ENCODE assay signal across 8 cellular contexts in genomic region chr2:107936427-107937359, GRCh38. TPM values are rescaled to one million over a fixed set of nuclear protein-coding genes. Genes with fewer than 3 reads are reported as not detected.
A peak's percentile ranks its signal among the peaks of the same experiment; 100 is the strongest.
DNase-seq lines count a peak whose midpoint lies in the region; ATAC-seq, FAIRE-seq and TF ChIP-seq lines count a peak whose summit lies in the region.

No MANE protein-coding gene starts in this region.

- no peaks in the 10 kb centered on the region for H3K9me3 Mint-ChIP-seq in activated CD4-positive, alpha-beta T cell treated with anti-CD3 and anti-CD28 coated beads for 36 hours (ENCODE audit: low read depth)

- H3K4me1 Mint-ChIP-seq in activated CD4-positive, alpha-beta T cell treated with anti-CD3 and anti-CD28 coated beads for 36 hours = no peaks in the 10 kb centered on the region

- peak; percentile 64 for TF ChIP-seq CTCF in epithelial cell of proximal tubule (conservative IDR thresholded peaks at IDR 0.05; ENCODE audit: low read depth, low read length)

- H3K27me3 Mint-ChIP-seq in activated CD4-positive, alpha-beta T cell treated with anti-CD3 and anti-CD28 coated beads for 36 hours = peaks cover 2% of the 10 kb centered on the region

- peak; percentile 34 for DNase-seq in activated CD4-positive, alpha-beta T cell treated with anti-CD3 and anti-CD28 coated beads for 36 hours
- DNase-seq in activated CD4-positive, alpha-beta T cell treated with anti-CD3 and anti-CD28 coated beads, Interleukin-2, amount 50 U/mL, for 4 hours = no peak
- DNase-seq in NCI-H345 treated with DMSO at 0.1 percent for 48 hours (lab: John Stamatoyannopoulos, UW; ENCODE audit: unreplicated experiment) = peak; percentile 29
- no peak for DNase-seq in epithelial cell of proximal tubule (ENCODE audit: low read depth)
- DNase-seq in stimulated activated CD8-positive, alpha-beta memory T cell treated with anti-CD3 and anti-CD28 coated beads, Interleukin-4, amount 100 ng/mL, for 48 hours = peak; percentile 29
- DNase-seq in COLO668 (lab: John Stamatoyannopoulos, UW; ENCODE audit: unreplicated experiment) = no peak
- DNase-seq in GM12891 (ENCODE audit: insufficient read length, low spot score) = no peak

- no peak for FAIRE-seq in GM12891 (lab: Jason Lieb, UNC)

- POLR2A ChIA-PET in activated CD4-positive, alpha-beta T cell treated with anti-CD3 and anti-CD28 coated beads for 36 hours (lab: Charles Lee) = no interaction called here

- CTCF ChIA-PET in activated CD4-positive, alpha-beta T cell treated with anti-CD3 and anti-CD28 coated beads for 36 hours (lab: Charles Lee) = interaction anchor here (0.7 to 1.1 kb wide), 5 partner anchors 233 to 648 kb away, joined by 3 to 4 read pairs (median 3); no protein-coding TSS in a partner anchor

- H3K4me3 ChIP-seq in epithelial cell of proximal tubule (ENCODE audit: low read depth, low read length) = no peak overlapping the region

- no peak for ATAC-seq in activated CD4-positive, alpha-beta T cell treated with anti-CD3 and anti-CD28 coated beads for 36 hours
- no peak for ATAC-seq in HG02938 (IDR thresholded peaks at IDR 0.05; ENCODE audit: unreplicated experiment)

- no peak overlapping the region for H3K27ac Mint-ChIP-seq in activated CD4-positive, alpha-beta T cell treated with anti-CD3 and anti-CD28 coated beads for 36 hours

- H3K4me3 Mint-ChIP-seq in activated CD4-positive, alpha-beta T cell treated with anti-CD3 and anti-CD28 coated beads for 36 hours = no peak overlapping the region

- intact Hi-C loops in activated CD4-positive, alpha-beta T cell treated with anti-CD3 and anti-CD28 coated beads for 36 hours (cut with DNase I, micrococcal nuclease) = loop anchor here in 1 of 2 experiments (1.0 to 5.0 kb wide), 3 partner anchors 246 to 1051 kb away; partner anchors contain the start of gene EDAR

- no peak for TF ChIP-seq POLR2A in GM12891 (IDR thresholded peaks at IDR 0.05; ENCODE audit: low read depth, low read length)

- H3K36me3 Mint-ChIP-seq in activated CD4-positive, alpha-beta T cell treated with anti-CD3 and anti-CD28 coated beads for 36 hours (ENCODE audit: low read depth) = no peaks in the 10 kb centered on the region

TF ChIP-seq in GM12891, 5 proteins besides CTCF, POLR2A, EP300 and RAD21:
- TF ChIP-seq POU2F2 (IDR thresholded peaks at IDR 0.05; ENCODE audit: low read depth, low read length) (no peak), POLR2AphosphoS5 (IDR thresholded peaks at IDR 0.05; ENCODE audit: low read depth, low read length) (no peak), PAX5 (IDR thresholded peaks at IDR 0.05; ENCODE audit: insufficient read depth, low read length, severe bottlenecking) (no peak), SPI1 (IDR thresholded peaks at IDR 0.05; ENCODE audit: low read depth, low read length) (no peak), TAF1 (IDR thresholded peaks at IDR 0.05; ENCODE audit: low read depth, low read length) (no peak)
TF ChIP-seq in GM12891: peak in this region for 0.

RNA-seq across cellular contexts. Expression of gene SLC5A7, which starts 49.6 kb away (rescaled TPM):
- not detected for total RNA-seq in activated CD4-positive, alpha-beta T cell treated with anti-CD3 and anti-CD28 coated beads for 36 hours
- total RNA-seq in epithelial cell of proximal tubule = not detected in 2 replicates
- not detected for polyA plus RNA-seq in GM12891 (2012; ENCODE audit: low read depth, missing spikeins)

Comparison
In these comparisons a context has a peak if more than half of its experiments do, and no peak if none do; other contexts are left out.
1. DNase-seq: peak in activated CD4-positive, alpha-beta T cell treated with anti-CD3 and anti-CD28 coated beads for 36 hours (single experiment), NCI-H345 treated with DMSO at 0.1 percent for 48 hours (single experiment) and stimulated activated CD8-positive, alpha-beta memory T cell treated with anti-CD3 and anti-CD28 coated beads, Interleukin-4, amount 100 ng/mL, for 48 hours (single experiment); none in activated CD4-positive, alpha-beta T cell treated with anti-CD3 and anti-CD28 coated beads, Interleukin-2, amount 50 U/mL, for 4 hours (0 of 2), epithelial cell of proximal tubule (single experiment), COLO668 (single experiment) and GM12891 (single experiment).